ENCODE assay signal across 12 cellular contexts in the genomic region with DNA sequence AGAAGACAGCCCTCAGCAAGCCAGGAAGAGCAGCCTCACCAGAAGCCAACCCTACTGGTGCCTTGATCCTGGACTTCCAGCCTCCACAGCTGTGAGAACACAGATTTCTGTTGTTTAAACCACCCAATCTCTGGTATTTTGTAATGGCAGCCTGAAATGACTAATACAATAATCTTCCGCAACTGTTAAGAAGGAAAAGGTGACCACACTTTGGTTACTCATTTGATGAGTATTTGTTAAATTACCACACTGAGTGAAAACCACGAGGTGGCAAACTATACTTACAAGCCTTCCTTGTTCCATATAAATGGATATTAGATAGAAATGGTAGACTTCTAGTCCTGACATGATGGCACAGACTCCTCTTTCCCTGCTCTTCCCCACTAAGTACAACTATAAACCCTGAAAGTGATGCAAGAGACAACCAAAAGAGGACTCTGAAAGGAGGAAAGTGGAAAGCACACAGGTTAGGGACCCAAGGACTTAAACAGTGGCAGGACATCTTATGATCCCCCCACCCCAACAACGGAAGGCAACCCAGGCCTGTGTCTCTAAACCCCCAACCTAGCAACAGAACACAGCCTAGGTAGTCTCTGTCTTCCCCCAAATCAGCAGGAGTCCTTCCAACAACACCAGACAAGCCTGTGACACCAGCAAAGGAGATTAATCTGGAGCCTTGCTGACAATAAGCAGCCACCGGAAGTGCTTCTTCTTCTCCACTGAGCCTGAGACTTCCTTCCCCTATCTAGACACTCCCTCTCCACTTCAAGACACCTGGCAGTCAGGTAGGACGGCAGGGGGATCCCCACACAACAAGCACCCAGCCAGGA. TPM values are rescaled to one million over a fixed set of nuclear protein-coding genes. Genes with fewer than 3 reads are reported as not detected.
DNase-seq lines count a peak whose midpoint lies in the region; ATAC-seq and TF ChIP-seq lines count a peak whose summit lies in the region.
"Had no signal": no experiment of that assay in that cellular context is flagged by ENCODE, and none has a peak within 500 bp of the region (broad histone marks: within the 10 kb centered on the region; RNA-seq: fewer than 3 reads in every experiment).

No MANE protein-coding gene starts in this region.

- H3K4me3 ChIP-seq in epithelial cell of esophagus (ENCODE audit: low read length) (no peak overlapping the region), skeletal muscle cell (ENCODE audit: low read depth, low read length) (no peak overlapping the region)
- H3K4me3 ChIP-seq: PC-9 had no signal

- TF ChIP-seq CTCF in epithelial cell of esophagus (IDR thresholded peaks at IDR 0.05; ENCODE audit: insufficient read depth, low read depth, low read length, missing control alignments), result no peak

- DNase-seq in activated CD4-positive, CD25-positive, alpha-beta regulatory T cell (lab: John Stamatoyannopoulos, UW), result no peak
- DNase-seq in RPMI7951 (ENCODE audit: low read depth) (peak; percentile 84), epithelial cell of esophagus (ENCODE audit: low read depth) (peak; percentile 79), skeletal muscle cell (ENCODE audit: low read depth) (peak; percentile 10), hepatic stellate cell (ENCODE audit: low spot score) (no peak), mesenteric fat pad (ENCODE audit: low spot score) (no peak)
- DNase-seq: PC-9 had no signal

- ATAC-seq in activated CD4-positive, CD25-positive, alpha-beta regulatory T cell treated with anti-CD3 and anti-CD28 coated beads, Interleukin-2, amount 50 U/mL, for 24 hours, result peak; percentile 55 to 70
- no peak for ATAC-seq in HG03135 (IDR thresholded peaks at IDR 0.05; ENCODE audit: unreplicated experiment)
- ATAC-seq: WTC11 had no signal

RNA-seq across cellular contexts. Expression of gene ZNF182, which starts 12.3 kb away (rescaled TPM):
- 4.7 and 5.2 TPM in 2 replicates for total RNA-seq in RPMI7951 (2014; rRNA removed; shearing (Covaris generic))
- 3.6 TPM for total RNA-seq in mesenteric fat pad

RNA-seq across cellular contexts. Expression of gene SPACA5, which starts 15.3 kb away (rescaled TPM):
- 0.78 TPM in 1 of 2 replicates, not detected in the other for total RNA-seq in RPMI7951 (2014; rRNA removed; shearing (Covaris generic))
- not detected for total RNA-seq in mesenteric fat pad
- total RNA-seq: cardiac septum, PC-9, subcutaneous adipose tissue, WTC11 had no signal

Comparison
In these comparisons a context has a peak if more than half of its experiments do, and no peak if none do; other contexts are left out.
1. DNase-seq: peak in RPMI7951 (single experiment), epithelial cell of esophagus (single experiment) and skeletal muscle cell (single experiment); none in activated CD4-positive, CD25-positive, alpha-beta regulatory T cell (0 of 4), hepatic stellate cell (single experiment) and mesenteric fat pad (single experiment).